24 cellular contexts compared by ENCODE assay signal in the genomic region with DNA sequence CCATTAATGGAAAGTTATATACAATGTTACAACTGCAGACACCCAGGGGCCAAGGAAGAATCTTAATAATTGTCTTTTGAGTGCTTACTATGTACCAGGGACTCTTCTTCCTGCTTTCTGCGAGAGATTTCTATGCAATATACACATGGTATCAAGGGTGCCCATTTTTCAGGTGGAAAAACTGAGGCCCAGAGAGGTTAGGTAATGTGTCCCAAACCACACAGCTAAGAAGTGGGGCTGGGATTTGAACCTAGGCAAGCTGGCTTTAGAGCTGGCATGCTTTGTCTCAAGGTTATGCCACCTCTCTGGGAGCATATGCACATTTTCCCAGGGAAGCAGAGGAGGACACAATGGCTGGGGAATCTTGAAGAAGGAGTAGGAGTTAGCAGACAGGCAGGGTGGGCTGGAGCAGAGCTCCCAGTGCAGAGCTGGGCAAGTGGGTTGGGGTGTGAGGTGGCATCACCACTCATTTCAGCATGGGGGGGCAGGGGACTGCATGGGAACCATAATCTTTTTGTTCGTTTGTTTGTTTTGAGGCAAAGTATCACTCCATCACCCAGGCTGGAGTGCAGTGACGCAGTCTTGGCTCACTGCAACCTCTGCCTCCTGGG.
"Had no signal": no experiment of that assay in that cellular context is flagged by ENCODE, and none has a peak within 500 bp of the region (broad histone marks: within the 10 kb centered on the region; RNA-seq: fewer than 3 reads in every experiment).

No MANE protein-coding gene starts in this region.

- FAIRE-seq: HTR-8/SVneo, RCC 7860 had no signal

- H3K9ac ChIP-seq: SK-N-SH had no signal

- H3K36me3 ChIP-seq: MG63 had no signal

- H3K27me3 ChIP-seq: MG63 had no signal

- DNase-seq: Karpas-422, KG1, MG63, NCI-H1092, NCI-H1105 treated with DMSO at 0.1 percent for 48 hours, NCI-H1417 treated with DMSO at 0.1 percent for 48 hours, NCI-H146, NCI-H1694 treated with DMSO at 0.1 percent for 48 hours, NCI-H1930, NCI-H2081 treated with DMSO at 0.1 percent for 48 hours, NCI-H2171, NCI-H226, NCI-H446, NCI-H510A, NCI-H524 treated with DMSO at 0.1 percent for 48 hours, NCI-H69, NCI-H774, Right ventricle myocardium superior, RPMI8226, SIG-M5, SK-N-SH had no signal

- H3K9me3 ChIP-seq: MG63, SK-N-SH had no signal

- H3K4me3 ChIP-seq: MG63 had no signal

- H3K27ac ChIP-seq: HL-60 had no signal

- H3K4me2 ChIP-seq: SK-N-SH had no signal
